Comparison of ENCODE assay signal across 25 cellular contexts in the genomic region with DNA sequence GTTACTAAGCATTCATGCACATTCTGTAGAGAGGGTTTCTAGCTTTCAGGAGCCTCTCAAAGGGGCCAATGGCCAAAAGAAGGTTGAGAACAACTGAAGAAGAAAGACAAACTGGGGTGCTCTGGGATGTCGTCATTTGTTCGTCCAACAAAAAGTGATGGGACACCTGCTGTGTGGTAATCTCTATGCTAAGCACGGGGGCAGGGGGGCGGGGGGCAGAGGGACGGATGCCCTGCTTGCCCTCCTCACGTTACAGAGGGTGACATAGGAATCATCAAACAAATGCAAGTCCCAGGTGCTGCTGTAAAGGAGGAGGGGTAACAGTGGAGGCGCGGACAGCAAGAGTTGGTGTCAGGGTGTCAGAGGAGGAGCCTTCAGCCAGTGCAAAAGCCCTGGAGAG. TPM values are rescaled to one million over a fixed set of nuclear protein-coding genes. Genes with fewer than 3 reads are reported as not detected.
A peak's percentile ranks its signal among the peaks of the same experiment; 100 is the strongest.
DNase-seq lines count a peak whose midpoint lies in the region; ATAC-seq and TF ChIP-seq lines count a peak whose summit lies in the region.
"Had no signal": no experiment of that assay in that cellular context is flagged by ENCODE, and none has a peak within 500 bp of the region (broad histone marks: within the 10 kb centered on the region; RNA-seq: fewer than 3 reads in every experiment).

No MANE protein-coding gene starts in this region.

- no peaks in the 10 kb centered on the region for H3K79me2 ChIP-seq in H9 (ENCODE audit: insufficient read depth, low read length)

- intact Hi-C loops in upper lobe of right lung (cut with DNase I), result no loop called here

- no peak overlapping the region for H2BK5ac ChIP-seq in H9 (ENCODE audit: insufficient read length, low read length)

- H3K4me3 Mint-ChIP-seq in H9 (peak overlapping the region in 1 of 2 experiments; percentile 15; a peak in 2 of 5 replicates), WTC11 (peak overlapping the region; percentile 36)
- H3K4me3 Mint-ChIP-seq: CD8-positive, alpha-beta T cell had no signal

- DNase-seq in H9 (peak; percentile 88), WTC11 (ENCODE audit: low spot score) (peak; percentile 48), iPS DF 4.7 (ENCODE audit: extremely low read depth, low spot score) (peak; percentile 74), AML-193 (lab: John Stamatoyannopoulos, UW) (no peak), upper lobe of right lung (no peak), right atrium auricular region (ENCODE audit: low spot score) (no peak)
- DNase-seq: Caco-2; CD8-positive, alpha-beta T cell; DMS79; EL; GDM1; KBM-7; MV-4-11; NCI-H1105; NCI-H1436 treated with DMSO at 0.1 percent for 48 hours; NCI-H2029 treated with DMSO at 0.1 percent for 48 hours; NCI-H526; Right ventricle myocardium superior; RPMI8226 had no signal

- peaks cover 18% of the 10 kb centered on the region for H3K9me3 ChIP-seq in BLaER1
- H3K9me3 ChIP-seq in H9 (ENCODE audit: control insufficient read depth, low read depth, low read length), result no peaks in the 10 kb centered on the region
- H3K9me3 ChIP-seq in upper lobe of right lung, result no peaks in the 10 kb centered on the region
- peaks cover 0 to 14% of the 10 kb centered on the region in 2 donors for H3K9me3 ChIP-seq in right atrium auricular region
- H3K9me3 ChIP-seq: Caco-2, SJSA1 had no signal

- H3K9me3 Mint-ChIP-seq in H9 (peaks cover 7 to 9% of the 10 kb centered on the region in 2 experiments; a peak in 4 of 5 replicates), WTC11 (no peaks in the 10 kb centered on the region; the same call in 1 of the 2 replicates)

- H2BK15ac ChIP-seq in H9 (ENCODE audit: low read depth, low read length), result no peak overlapping the region

- H3K27me3 ChIP-seq in BLaER1 (no peaks in the 10 kb centered on the region), H9 (ENCODE audit: insufficient read depth, low read length) (peaks cover 1% of the 10 kb centered on the region; the same call in 1 of the 2 replicates), upper lobe of right lung (peaks cover 24% of the 10 kb centered on the region), right atrium auricular region (no peaks in the 10 kb centered on the region)
- H3K27me3 ChIP-seq: SJSA1 had no signal

- no peak overlapping the region for H2BK120ac ChIP-seq in H9 (ENCODE audit: low read depth, low read length, poor library complexity, severe bottlenecking)

- H3K9ac ChIP-seq in BLaER1 (no peak overlapping the region), H9 (ENCODE audit: extremely low read depth, insufficient read length, low read length) (no peak overlapping the region)

- H3K27ac Mint-ChIP-seq in H9, result 0 out of 7 replicates have a peak overlapping the region, but pooled peaks of 1 of the 3 experiments have one; percentile 5
- H3K27ac Mint-ChIP-seq in WTC11, result peak overlapping the region; percentile 17; the same call in 1 of the 2 replicates
- H3K27ac Mint-ChIP-seq: CD8-positive, alpha-beta T cell had no signal

- H3K4me1 ChIP-seq in BLaER1 (peaks cover 33% of the 10 kb centered on the region), H9 (ENCODE audit: insufficient read depth, low read length) (peaks cover 11% of the 10 kb centered on the region; the same call in 1 of the 2 replicates), upper lobe of right lung (no peaks in the 10 kb centered on the region), right atrium auricular region (no peaks in the 10 kb centered on the region)
- H3K4me1 ChIP-seq: Caco-2, SJSA1 had no signal

- H3K4me3 ChIP-seq in BLaER1, result no peak overlapping the region
- no peak overlapping the region for H3K4me3 ChIP-seq in upper lobe of right lung
- H3K4me3 ChIP-seq in right atrium auricular region, result no peak overlapping the region
- H3K4me3 ChIP-seq: GM12878, SJSA1 had no signal

- no peak overlapping the region for H2AK5ac ChIP-seq in H9 (ENCODE audit: insufficient read length, low read length)

- H3K14ac ChIP-seq in H9 (ENCODE audit: insufficient read depth, low read length), result no peak overlapping the region

- CTCF ChIA-PET in WTC11 (lab: Charles Lee), result interaction anchor here (0.6 to 2.3 kb wide), 5 partner anchors 12 to 74 kb away, joined by 3 to 8 read pairs (median 4); no protein-coding TSS in a partner anchor

- H3K27ac ChIP-seq in BLaER1 (no peak overlapping the region), H9 (ENCODE audit: insufficient read length, low read depth, low read length) (no peak overlapping the region), upper lobe of right lung (no peak overlapping the region), right atrium auricular region (no peak overlapping the region)
- H3K27ac ChIP-seq: C4-2B, SJSA1 had no signal

- no peaks in the 10 kb centered on the region for H4K20me1 ChIP-seq in BLaER1
- no peaks in the 10 kb centered on the region for H4K20me1 ChIP-seq in H9 (ENCODE audit: control insufficient read depth, insufficient read depth, insufficient read length)

- H3K4me1 Mint-ChIP-seq in H9, result peaks cover 50 to 66% of the 10 kb centered on the region in 2 experiments
- H3K4me1 Mint-ChIP-seq in WTC11, result peaks cover 69% of the 10 kb centered on the region

- H3K4me2 ChIP-seq in BLaER1 (peak overlapping the region; percentile 16), H9 (ENCODE audit: insufficient read depth, insufficient read length, low read length) (peak overlapping the region; percentile 5)

- H3K36me3 ChIP-seq in BLaER1 (no peaks in the 10 kb centered on the region), upper lobe of right lung (no peaks in the 10 kb centered on the region), right atrium auricular region (no peaks in the 10 kb centered on the region)
- H3K36me3 ChIP-seq: SJSA1 had no signal

- no peak overlapping the region for H3K4ac ChIP-seq in H9 (ENCODE audit: low read depth, low read length)

- H3K36me3 Mint-ChIP-seq in H9 (ENCODE audit: insufficient read depth in 1 of 3, low read depth in 3 of 3) (peaks cover 0 to 3% (median 0%) of the 10 kb centered on the region in 3 experiments; a peak in 2 of 7 replicates), WTC11 (no peaks in the 10 kb centered on the region)
- H3K36me3 Mint-ChIP-seq: CD8-positive, alpha-beta T cell had no signal

- no CpG with 5 or more reads among the region's 8 CpGs for WGBS in H9 (ENCODE audit: extremely low coverage, insufficient read length, low lambda C conversion rate)

- POLR2A ChIA-PET in WTC11 (lab: Charles Lee), result no interaction called here

- TF ChIP-seq CTCF in H9 (conservative IDR thresholded peaks at IDR 0.05) (no peak), WTC11 (IDR thresholded peaks at IDR 0.05) (no peak), upper lobe of right lung (IDR thresholded peaks at IDR 0.05) (no peak), right atrium auricular region (IDR thresholded peaks at IDR 0.05) (no peak)

- H3K23ac ChIP-seq in H9 (ENCODE audit: insufficient read length, low read depth, low read length), result no peak overlapping the region

- no peak overlapping the region for H4K91ac ChIP-seq in H9 (ENCODE audit: insufficient read length, low read depth, low read length)

- H3K56ac ChIP-seq in H9 (ENCODE audit: insufficient read length, low read depth, low read length), result no peak overlapping the region

- peak; percentile 94 for ATAC-seq in WTC11
- no peak for ATAC-seq in GM18498 (IDR thresholded peaks at IDR 0.05; ENCODE audit: unreplicated experiment)
- ATAC-seq in upper lobe of right lung, result no peak
- ATAC-seq: CD8-positive, alpha-beta T cell; GM12878 had no signal

- H4K8ac ChIP-seq in H9 (replicated peaks; ENCODE audit: insufficient read length, low read depth, low read length), result no peak overlapping the region

- H3T11ph ChIP-seq in H9 (ENCODE audit: low read length), result no peak overlapping the region

- H4K5ac ChIP-seq in H9 (ENCODE audit: insufficient read length, low read depth, low read length), result no peak overlapping the region

- no peak overlapping the region for H3K18ac ChIP-seq in H9 (ENCODE audit: insufficient read length, low read depth, low read length)

- H3K27me3 Mint-ChIP-seq in H9 (ENCODE audit: low read depth), result peaks cover 92% of the 10 kb centered on the region
- peaks cover 89% of the 10 kb centered on the region for H3K27me3 Mint-ChIP-seq in WTC11 (ENCODE audit: low read depth)

- no peaks in the 10 kb centered on the region for H3K23me2 ChIP-seq in H9 (ENCODE audit: insufficient read length, low read depth, low read length, poor library complexity, severe bottlenecking)

- H3K79me1 ChIP-seq in H9 (ENCODE audit: insufficient read depth, low read depth, low read length, poor library complexity, severe bottlenecking), result no peaks in the 10 kb centered on the region

- no peak overlapping the region for H2AFZ ChIP-seq in H9 (ENCODE audit: low read length)

- H2BK12ac ChIP-seq in H9 (ENCODE audit: insufficient read length, low read depth, low read length), result no peak overlapping the region

- no peak overlapping the region for H2BK20ac ChIP-seq in H9 (ENCODE audit: low read depth, low read length, poor library complexity, severe bottlenecking)

TF ChIP-seq in WTC11, 78 proteins besides CTCF, POLR2A, EP300 and RAD21:
- no peak for TF ChIP-seq FOXP1 (CRISPR knock-in tag; IDR thresholded peaks at IDR 0.05; ENCODE audit: borderline replicate concordance)
- TF ChIP-seq ETV6 (CRISPR knock-in tag; IDR thresholded peaks at IDR 0.05), result 0 out of 2 replicates have a peak, but pooled peaks have one; percentile 20
- TF ChIP-seq, protein P1, sequence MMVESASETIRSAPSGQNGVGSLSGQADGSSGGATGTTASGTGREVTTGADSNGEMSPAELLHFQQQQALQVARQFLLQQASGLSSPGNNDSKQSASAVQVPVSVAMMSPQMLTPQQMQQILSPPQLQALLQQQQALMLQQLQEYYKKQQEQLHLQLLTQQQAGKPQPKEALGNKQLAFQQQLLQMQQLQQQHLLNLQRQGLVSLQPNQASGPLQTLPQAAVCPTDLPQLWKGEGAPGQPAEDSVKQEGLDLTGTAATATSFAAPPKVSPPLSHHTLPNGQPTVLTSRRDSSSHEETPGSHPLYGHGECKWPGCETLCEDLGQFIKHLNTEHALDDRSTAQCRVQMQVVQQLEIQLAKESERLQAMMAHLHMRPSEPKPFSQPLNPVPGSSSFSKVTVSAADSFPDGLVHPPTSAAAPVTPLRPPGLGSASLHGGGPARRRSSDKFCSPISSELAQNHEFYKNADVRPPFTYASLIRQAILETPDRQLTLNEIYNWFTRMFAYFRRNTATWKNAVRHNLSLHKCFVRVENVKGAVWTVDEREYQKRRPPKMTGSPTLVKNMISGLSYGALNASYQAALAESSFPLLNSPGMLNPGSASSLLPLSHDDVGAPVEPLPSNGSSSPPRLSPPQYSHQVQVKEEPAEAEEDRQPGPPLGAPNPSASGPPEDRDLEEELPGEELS (CRISPR knock-in tag; IDR thresholded peaks at IDR 0.05), result 0 out of 2 replicates have a peak, but pooled peaks have one; percentile 28

RNA-seq across cellular contexts. Expression of a gene that starts 12.8 kb away (rescaled TPM):
- total RNA-seq in H9 (2021), result 71.6 and 73.1 TPM in 2 replicates
- total RNA-seq in WTC11 (2021), result 109 to 134 TPM (median 110 TPM) in 3 replicates
- 6.1 TPM for total RNA-seq in upper lobe of right lung
- 1 to 10 TPM in 1 of 2 donors, under 1 TPM in 1; 0.37 to 1.1 TPM for total RNA-seq in right atrium auricular region
- total RNA-seq: Caco-2; CD8-positive, alpha-beta T cell; MCF 10A; SJSA1 had no signal

Comparison
In these comparisons a context has a peak if more than half of its experiments do, and no peak if none do; other contexts are left out.
1. DNase-seq: peak in H9 (single experiment), WTC11 (single experiment) and iPS DF 4.7 (single experiment); none in AML-193 (0 of 2), upper lobe of right lung (single experiment) and right atrium auricular region (single experiment).
2. RNA of a gene that starts 12.8 kb away (total RNA-seq): 109 to 134 TPM in WTC11 and 71.6 to 73.1 TPM in H9; 6.1 TPM in upper lobe of right lung (single experiment) and 0.37 to 1.1 TPM in right atrium auricular region; every median in the first group is over 10 times any median in the second.